Comparison of ENCODE assay signal across 18 cellular contexts in the genomic region with DNA sequence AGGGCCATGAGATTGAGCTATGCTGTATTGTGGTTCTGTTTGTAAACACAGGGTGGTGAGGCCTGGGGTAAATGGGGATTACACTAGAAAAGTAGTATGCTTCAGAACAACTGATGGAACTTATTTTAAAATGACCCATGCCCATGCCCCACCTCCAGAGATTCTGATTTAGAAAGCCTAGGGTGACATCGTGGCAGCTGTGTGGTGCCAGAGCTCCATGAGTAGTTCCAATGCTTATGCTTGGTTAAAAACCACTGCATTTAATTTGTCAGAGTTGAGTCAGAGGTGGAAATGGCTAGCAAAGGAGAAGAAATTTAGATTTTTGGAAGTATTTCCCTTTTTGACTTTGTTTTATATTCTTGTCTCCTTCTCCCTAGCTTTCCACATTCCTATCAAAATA.
DNase-seq lines count a peak whose midpoint lies in the region; ATAC-seq and TF ChIP-seq lines count a peak whose summit lies in the region.
"Had no signal": no experiment of that assay in that cellular context is flagged by ENCODE, and none has a peak within 500 bp of the region (broad histone marks: within the 10 kb centered on the region; RNA-seq: fewer than 3 reads in every experiment).

No MANE protein-coding gene starts in this region.

- in situ Hi-C loops in brain microvascular endothelial cell (cut with HindIII; ENCODE audit: low pct_ligation_motif_present, low sequenced_read_pairs), result no loop called here

- no peaks in the 10 kb centered on the region for H3K79me2 ChIP-seq in ACC112 (ENCODE audit: control insufficient read depth, insufficient read depth, low read length, unreplicated experiment)

- H3K4me3 ChIP-seq in ACC112 (ENCODE audit: low read depth, low read length) (no peak overlapping the region), brain microvascular endothelial cell (ENCODE audit: low read depth, low read length) (no peak overlapping the region), left ventricle myocardium inferior (peak overlapping the region; percentile 48)
- H3K4me3 ChIP-seq in CD4-positive, alpha-beta memory T cell (ENCODE audit: low read length in 2 of 2), result no peak overlapping the region
- H3K4me3 ChIP-seq: A549, ovary had no signal

- ATAC-seq in naive thymus-derived CD8-positive, alpha-beta T cell, result no peak
- ATAC-seq: A549, T-cell had no signal

- peak overlapping the region; percentile 80 for H2AFZ ChIP-seq in ACC112 (ENCODE audit: low read length, unreplicated experiment)

- no peaks in the 10 kb centered on the region for H3K9me3 ChIP-seq in left ventricle myocardium inferior (replicated peaks)
- no peaks in the 10 kb centered on the region for H3K9me3 ChIP-seq in CD4-positive, alpha-beta memory T cell (ENCODE audit: control insufficient read depth in 1 of 2, low read length in 2 of 2)
- H3K9me3 ChIP-seq: A549, ovary had no signal

- H3K27me3 Mint-ChIP-seq in naive thymus-derived CD8-positive, alpha-beta T cell, result peaks cover 8 to 28% (median 12%) of the 10 kb centered on the region in 5 donors
- peaks cover 15 to 17% of the 10 kb centered on the region in 2 donors for H3K27me3 Mint-ChIP-seq in CD4-positive, alpha-beta memory T cell

- DNase-seq in H4 (ENCODE audit: low spot score), result peak; percentile 25
- DNase-seq in brain microvascular endothelial cell, result peak; percentile 17
- DNase-seq in left ventricle myocardium inferior, result no peak
- DNase-seq in naive thymus-derived CD8-positive, alpha-beta T cell, result no peak
- DNase-seq in hippocampal formation (lab: John Stamatoyannopoulos, UW), result no peak
- DNase-seq in stimulated activated CD4-positive, alpha-beta T cell treated with anti-CD3 and anti-CD28 coated beads, Interleukin-2, amount 100 ng/mL, for 48 hours, result no peak
- DNase-seq in CD4-positive, alpha-beta memory T cell, result no peak
- DNase-seq: Calu3; NCI-H1048; NCI-H774; ovary; small intestine; stimulated activated naive CD4-positive, alpha-beta T cell; T-cell; WERI-Rb-1 had no signal

- H3K36me3 ChIP-seq in ACC112 (ENCODE audit: insufficient read depth, low read length) (no peaks in the 10 kb centered on the region), brain microvascular endothelial cell (replicated peaks) (no peaks in the 10 kb centered on the region), left ventricle myocardium inferior (no peaks in the 10 kb centered on the region)
- no peaks in the 10 kb centered on the region for H3K36me3 ChIP-seq in CD4-positive, alpha-beta memory T cell (ENCODE audit: insufficient read depth, low read length)
- H3K36me3 ChIP-seq: ovary, WERI-Rb-1 had no signal

- intact Hi-C loops in left ventricle myocardium inferior (cut with micrococcal nuclease), result no loop called here
- intact Hi-C loops in CD4-positive, alpha-beta memory T cell (cut with micrococcal nuclease), result no loop called here

- POLR2A ChIA-PET in naive thymus-derived CD8-positive, alpha-beta T cell (lab: Charles Lee), result no interaction called here
- POLR2A ChIA-PET in CD4-positive, alpha-beta memory T cell (lab: Charles Lee; ENCODE audit: partially characterized antibody), result no interaction called here

- H3K4me1 ChIP-seq in ACC112 (ENCODE audit: control insufficient read depth, insufficient read depth, low read length, unreplicated experiment) (peaks cover 12% of the 10 kb centered on the region), left ventricle myocardium inferior (no peaks in the 10 kb centered on the region)
- H3K4me1 ChIP-seq in CD4-positive, alpha-beta memory T cell (ENCODE audit: insufficient read depth, low read length), result no peaks in the 10 kb centered on the region
- H3K4me1 ChIP-seq: A549 had no signal

- TF ChIP-seq CTCF in brain microvascular endothelial cell (IDR thresholded peaks at IDR 0.05; ENCODE audit: low read depth, low read length, missing control alignments) (peak; percentile 45), left ventricle myocardium inferior (IDR thresholded peaks at IDR 0.05; ENCODE audit: borderline replicate concordance) (peak; percentile 60)

- no peak overlapping the region for H3K27ac Mint-ChIP-seq in naive thymus-derived CD8-positive, alpha-beta T cell
- H3K27ac Mint-ChIP-seq in CD4-positive, alpha-beta memory T cell, result no peak overlapping the region
- H3K27ac Mint-ChIP-seq: IgD-negative memory B cell, T-cell had no signal

- H3K9me3 Mint-ChIP-seq in naive thymus-derived CD8-positive, alpha-beta T cell, result peaks cover 4 to 31% (median 15%) of the 10 kb centered on the region in 9 donors
- peaks cover 7 to 23% (median 14%) of the 10 kb centered on the region in 8 donors for H3K9me3 Mint-ChIP-seq in CD4-positive, alpha-beta memory T cell

- CTCF ChIA-PET in CD4-positive, alpha-beta memory T cell (lab: Charles Lee; ENCODE audit: partially characterized antibody), result no interaction called here

- no peak overlapping the region for H3K4me3 Mint-ChIP-seq in naive thymus-derived CD8-positive, alpha-beta T cell
- no peak overlapping the region for H3K4me3 Mint-ChIP-seq in CD4-positive, alpha-beta memory T cell
- H3K4me3 Mint-ChIP-seq: IgD-negative memory B cell, T-cell had no signal

- no peak overlapping the region for H3K27ac ChIP-seq in ACC112 (ENCODE audit: low read depth, low read length)
- no peak overlapping the region for H3K27ac ChIP-seq in brain microvascular endothelial cell
- peak overlapping the region; percentile 69 for H3K27ac ChIP-seq in left ventricle myocardium inferior (replicated peaks)
- H3K27ac ChIP-seq in CD4-positive, alpha-beta memory T cell (ENCODE audit: low read depth, low read length), result no peak overlapping the region
- H3K27ac ChIP-seq: A549, ovary, WERI-Rb-1 had no signal

- H3K27me3 ChIP-seq in ACC112 (ENCODE audit: insufficient read depth, low read length) (no peaks in the 10 kb centered on the region), brain microvascular endothelial cell (replicated peaks) (no peaks in the 10 kb centered on the region), left ventricle myocardium inferior (ENCODE audit: low read depth) (no peaks in the 10 kb centered on the region)
- no peaks in the 10 kb centered on the region for H3K27me3 ChIP-seq in CD4-positive, alpha-beta memory T cell (ENCODE audit: insufficient read depth, low read length)
- H3K27me3 ChIP-seq: ovary had no signal

- peaks cover 0 to 20% (median 0%) of the 10 kb centered on the region in 3 donors for H3K36me3 Mint-ChIP-seq in naive thymus-derived CD8-positive, alpha-beta T cell
- H3K36me3 Mint-ChIP-seq in CD4-positive, alpha-beta memory T cell, result peaks cover 0 to 2% of the 10 kb centered on the region in 2 donors
- H3K36me3 Mint-ChIP-seq: T-cell had no signal

- H3K4me1 Mint-ChIP-seq in naive thymus-derived CD8-positive, alpha-beta T cell, result no peaks in the 10 kb centered on the region
- H3K4me1 Mint-ChIP-seq in CD4-positive, alpha-beta memory T cell, result no peaks in the 10 kb centered on the region
- H3K4me1 Mint-ChIP-seq: T-cell had no signal

Comparison
In these comparisons a context has a peak if more than half of its experiments do, and no peak if none do; other contexts are left out.
1. DNase-seq: peak in H4 (single experiment) and brain microvascular endothelial cell (single experiment); none in left ventricle myocardium inferior (single experiment), naive thymus-derived CD8-positive, alpha-beta T cell (0 of 10), hippocampal formation (0 of 2), stimulated activated CD4-positive, alpha-beta T cell treated with anti-CD3 and anti-CD28 coated beads, Interleukin-2, amount 100 ng/mL, for 48 hours (0 of 2) and CD4-positive, alpha-beta memory T cell (0 of 5).